2 cellular contexts compared by ENCODE assay signal in genomic region chr10:79002336-79002735, GRCh38.
TF ChIP-seq lines count a peak whose summit lies in the region.

No MANE protein-coding gene starts in this region.

TF ChIP-seq in WTC11, 78 proteins besides CTCF, POLR2A, EP300 and RAD21 (continued from another document):
- TF ChIP-seq USF2 (CRISPR knock-in tag; IDR thresholded peaks at IDR 0.05) = no peak
- TF ChIP-seq ZBTB21 (CRISPR knock-in tag; IDR thresholded peaks at IDR 0.05; ENCODE audit: borderline replicate concordance) = no peak
- TF ChIP-seq USF1 (CRISPR knock-in tag; IDR thresholded peaks at IDR 0.05) = no peak
- no peak for TF ChIP-seq ZNF423 (CRISPR knock-in tag; IDR thresholded peaks at IDR 0.05)
- TF ChIP-seq ZNF512 (CRISPR knock-in tag; IDR thresholded peaks at IDR 0.05; ENCODE audit: borderline replicate concordance) = no peak
- no peak for TF ChIP-seq TEAD4 (CRISPR knock-in tag; IDR thresholded peaks at IDR 0.05)
TF ChIP-seq in WTC11: peak in this region for 0.

TF ChIP-seq in GM23338, 12 proteins besides CTCF, POLR2A, EP300 and RAD21 (continued from another document):
- TF ChIP-seq ZNF462 (CRISPR knock-in tag; IDR thresholded peaks at IDR 0.05) (no peak), CREB1 (CRISPR knock-in tag; IDR thresholded peaks at IDR 0.05; ENCODE audit: low read depth) (no peak), STAT1 (IDR thresholded peaks at IDR 0.05; ENCODE audit: unreplicated experiment) (no peak), ETS1 (IDR thresholded peaks at IDR 0.05) (no peak)
